2 cellular contexts compared by ENCODE assay signal in the genomic region with DNA sequence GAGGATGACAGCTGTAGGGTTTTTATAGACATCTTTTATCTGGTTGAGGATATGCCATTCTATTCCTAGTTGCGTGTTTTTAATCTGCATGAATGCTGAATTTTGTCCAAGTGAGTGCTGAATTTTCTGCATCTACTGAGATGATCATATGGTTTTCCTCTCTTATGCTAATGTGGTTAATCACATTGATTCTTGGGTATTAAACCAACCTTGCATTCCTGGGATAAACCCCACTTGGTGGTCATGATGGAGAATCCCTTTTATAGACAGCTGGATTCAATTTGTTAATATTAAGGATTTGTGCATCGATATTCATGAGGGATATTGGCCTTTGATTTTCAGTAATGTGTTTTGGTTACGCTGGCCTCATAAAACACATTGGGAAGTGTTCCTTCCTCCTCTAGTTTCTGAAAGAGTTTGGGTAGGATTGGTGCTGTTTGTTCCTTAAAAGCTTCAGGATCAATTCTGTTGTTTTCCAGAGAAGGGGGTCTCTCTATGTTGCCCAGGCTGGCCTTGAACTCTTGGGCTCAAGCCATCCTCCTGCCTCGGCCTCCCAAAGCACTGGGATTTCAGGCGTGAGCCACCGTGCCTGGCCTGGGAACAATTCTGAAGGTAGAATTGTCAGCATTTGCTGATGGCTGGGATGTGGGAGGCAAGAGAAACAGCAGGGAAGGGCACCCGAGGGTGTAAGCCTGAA.
TF ChIP-seq lines count a peak whose summit lies in the region.

No MANE protein-coding gene starts in this region.

TF ChIP-seq in GM12891, 5 proteins besides CTCF, POLR2A, EP300 and RAD21:
- TF ChIP-seq PAX5 (IDR thresholded peaks at IDR 0.05; ENCODE audit: insufficient read depth, low read length, severe bottlenecking) = no peak
- no peak for TF ChIP-seq POLR2AphosphoS5 (IDR thresholded peaks at IDR 0.05; ENCODE audit: low read depth, low read length)
- TF ChIP-seq POU2F2 (IDR thresholded peaks at IDR 0.05; ENCODE audit: low read depth, low read length) = no peak
- TF ChIP-seq TAF1 (IDR thresholded peaks at IDR 0.05; ENCODE audit: low read depth, low read length) = no peak
- TF ChIP-seq SPI1 (IDR thresholded peaks at IDR 0.05; ENCODE audit: low read depth, low read length) = no peak

TF ChIP-seq in GM12878, 131 proteins besides CTCF, POLR2A, EP300 and RAD21:
- TF ChIP-seq NRF1 (conservative IDR thresholded peaks at IDR 0.05; ENCODE audit: low read depth, low read length) (no peak), NFIC (IDR thresholded peaks at IDR 0.05; ENCODE audit: low read depth, low read length) (no peak), ATF7 (IDR thresholded peaks at IDR 0.05; ENCODE audit: low read depth) (no peak), TAF1 (IDR thresholded peaks at IDR 0.05; ENCODE audit: borderline replicate concordance, low read depth, low read length) (no peak), PML (IDR thresholded peaks at IDR 0.05; ENCODE audit: low read length) (no peak), KLF5 (IDR thresholded peaks at IDR 0.05; ENCODE audit: partially characterized antibody) (no peak)
- TF ChIP-seq, protein P1, sequence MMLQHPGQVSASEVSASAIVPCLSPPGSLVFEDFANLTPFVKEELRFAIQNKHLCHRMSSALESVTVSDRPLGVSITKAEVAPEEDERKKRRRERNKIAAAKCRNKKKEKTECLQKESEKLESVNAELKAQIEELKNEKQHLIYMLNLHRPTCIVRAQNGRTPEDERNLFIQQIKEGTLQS (IDR thresholded peaks at IDR 0.05; ENCODE audit: borderline replicate concordance, extremely low read depth, low read depth, low read length) = no peak
- TF ChIP-seq, protein P2, sequence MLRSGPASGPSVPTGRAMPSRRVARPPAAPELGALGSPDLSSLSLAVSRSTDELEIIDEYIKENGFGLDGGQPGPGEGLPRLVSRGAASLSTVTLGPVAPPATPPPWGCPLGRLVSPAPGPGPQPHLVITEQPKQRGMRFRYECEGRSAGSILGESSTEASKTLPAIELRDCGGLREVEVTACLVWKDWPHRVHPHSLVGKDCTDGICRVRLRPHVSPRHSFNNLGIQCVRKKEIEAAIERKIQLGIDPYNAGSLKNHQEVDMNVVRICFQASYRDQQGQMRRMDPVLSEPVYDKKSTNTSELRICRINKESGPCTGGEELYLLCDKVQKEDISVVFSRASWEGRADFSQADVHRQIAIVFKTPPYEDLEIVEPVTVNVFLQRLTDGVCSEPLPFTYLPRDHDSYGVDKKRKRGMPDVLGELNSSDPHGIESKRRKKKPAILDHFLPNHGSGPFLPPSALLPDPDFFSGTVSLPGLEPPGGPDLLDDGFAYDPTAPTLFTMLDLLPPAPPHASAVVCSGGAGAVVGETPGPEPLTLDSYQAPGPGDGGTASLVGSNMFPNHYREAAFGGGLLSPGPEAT (IDR thresholded peaks at IDR 0.05; ENCODE audit: low read depth) = no peak
- TF ChIP-seq, protein P3, sequence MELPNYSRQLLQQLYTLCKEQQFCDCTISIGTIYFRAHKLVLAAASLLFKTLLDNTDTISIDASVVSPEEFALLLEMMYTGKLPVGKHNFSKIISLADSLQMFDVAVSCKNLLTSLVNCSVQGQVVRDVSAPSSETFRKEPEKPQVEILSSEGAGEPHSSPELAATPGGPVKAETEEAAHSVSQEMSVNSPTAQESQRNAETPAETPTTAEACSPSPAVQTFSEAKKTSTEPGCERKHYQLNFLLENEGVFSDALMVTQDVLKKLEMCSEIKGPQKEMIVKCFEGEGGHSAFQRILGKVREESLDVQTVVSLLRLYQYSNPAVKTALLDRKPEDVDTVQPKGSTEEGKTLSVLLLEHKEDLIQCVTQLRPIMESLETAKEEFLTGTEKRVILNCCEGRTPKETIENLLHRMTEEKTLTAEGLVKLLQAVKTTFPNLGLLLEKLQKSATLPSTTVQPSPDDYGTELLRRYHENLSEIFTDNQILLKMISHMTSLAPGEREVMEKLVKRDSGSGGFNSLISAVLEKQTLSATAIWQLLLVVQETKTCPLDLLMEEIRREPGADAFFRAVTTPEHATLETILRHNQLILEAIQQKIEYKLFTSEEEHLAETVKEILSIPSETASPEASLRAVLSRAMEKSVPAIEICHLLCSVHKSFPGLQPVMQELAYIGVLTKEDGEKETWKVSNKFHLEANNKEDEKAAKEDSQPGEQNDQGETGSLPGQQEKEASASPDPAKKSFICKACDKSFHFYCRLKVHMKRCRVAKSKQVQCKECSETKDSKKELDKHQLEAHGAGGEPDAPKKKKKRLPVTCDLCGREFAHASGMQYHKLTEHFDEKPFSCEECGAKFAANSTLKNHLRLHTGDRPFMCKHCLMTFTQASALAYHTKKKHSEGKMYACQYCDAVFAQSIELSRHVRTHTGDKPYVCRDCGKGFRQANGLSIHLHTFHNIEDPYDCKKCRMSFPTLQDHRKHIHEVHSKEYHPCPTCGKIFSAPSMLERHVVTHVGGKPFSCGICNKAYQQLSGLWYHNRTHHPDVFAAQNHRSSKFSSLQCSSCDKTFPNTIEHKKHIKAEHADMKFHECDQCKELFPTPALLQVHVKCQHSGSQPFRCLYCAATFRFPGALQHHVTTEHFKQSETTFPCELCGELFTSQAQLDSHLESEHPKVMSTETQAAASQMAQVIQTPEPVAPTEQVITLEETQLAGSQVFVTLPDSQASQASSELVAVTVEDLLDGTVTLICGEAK (IDR thresholded peaks at IDR 0.05; ENCODE audit: borderline replicate concordance) = no peak
- TF ChIP-seq, protein P4, sequence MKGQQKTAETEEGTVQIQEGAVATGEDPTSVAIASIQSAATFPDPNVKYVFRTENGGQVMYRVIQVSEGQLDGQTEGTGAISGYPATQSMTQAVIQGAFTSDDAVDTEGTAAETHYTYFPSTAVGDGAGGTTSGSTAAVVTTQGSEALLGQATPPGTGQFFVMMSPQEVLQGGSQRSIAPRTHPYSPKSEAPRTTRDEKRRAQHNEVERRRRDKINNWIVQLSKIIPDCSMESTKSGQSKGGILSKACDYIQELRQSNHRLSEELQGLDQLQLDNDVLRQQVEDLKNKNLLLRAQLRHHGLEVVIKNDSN (IDR thresholded peaks at IDR 0.05; ENCODE audit: borderline replicate concordance, extremely low read length, insufficient read depth, low read depth, low read length) = no peak
- TF ChIP-seq, protein P5, sequence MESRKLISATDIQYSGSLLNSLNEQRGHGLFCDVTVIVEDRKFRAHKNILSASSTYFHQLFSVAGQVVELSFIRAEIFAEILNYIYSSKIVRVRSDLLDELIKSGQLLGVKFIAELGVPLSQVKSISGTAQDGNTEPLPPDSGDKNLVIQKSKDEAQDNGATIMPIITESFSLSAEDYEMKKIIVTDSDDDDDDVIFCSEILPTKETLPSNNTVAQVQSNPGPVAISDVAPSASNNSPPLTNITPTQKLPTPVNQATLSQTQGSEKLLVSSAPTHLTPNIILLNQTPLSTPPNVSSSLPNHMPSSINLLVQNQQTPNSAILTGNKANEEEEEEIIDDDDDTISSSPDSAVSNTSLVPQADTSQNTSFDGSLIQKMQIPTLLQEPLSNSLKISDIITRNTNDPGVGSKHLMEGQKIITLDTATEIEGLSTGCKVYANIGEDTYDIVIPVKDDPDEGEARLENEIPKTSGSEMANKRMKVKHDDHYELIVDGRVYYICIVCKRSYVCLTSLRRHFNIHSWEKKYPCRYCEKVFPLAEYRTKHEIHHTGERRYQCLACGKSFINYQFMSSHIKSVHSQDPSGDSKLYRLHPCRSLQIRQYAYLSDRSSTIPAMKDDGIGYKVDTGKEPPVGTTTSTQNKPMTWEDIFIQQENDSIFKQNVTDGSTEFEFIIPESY (IDR thresholded peaks at IDR 0.05) = no peak
